ENCODE assay signal across 12 cellular contexts in genomic region chr1:160867651-160868050, GRCh38. TPM values are rescaled to one million over a fixed set of nuclear protein-coding genes. Genes with fewer than 3 reads are reported as not detected.
"Had no signal": no experiment of that assay in that cellular context is flagged by ENCODE, and none has a peak within 500 bp of the region (broad histone marks: within the 10 kb centered on the region; RNA-seq: fewer than 3 reads in every experiment).

No MANE protein-coding gene starts in this region.

RNA-seq across cellular contexts. Expression of gene CD244, which starts 5.0 kb away (rescaled TPM):
- total RNA-seq: activated CD4-positive, alpha-beta T cell treated with anti-CD3 and anti-CD28 coated beads, Interleukin-2, amount 10 ng/mL, durations not matched to agents 24 days and 14 days; ascending aorta; cardiac muscle cell; chondrocyte; LHCN-M2; PC-3; SJSA1 had no signal

RNA-seq across cellular contexts. Expression of gene ITLN1, which starts 17.3 kb away (rescaled TPM):
- total RNA-seq: activated CD4-positive, alpha-beta T cell treated with anti-CD3 and anti-CD28 coated beads, Interleukin-2, amount 10 ng/mL, durations not matched to agents 24 days and 14 days; activated CD8-positive, alpha-beta memory T cell treated with anti-CD3 and anti-CD28 coated beads for 36 hours; activated CD8-positive, alpha-beta T cell treated with anti-CD3 and anti-CD28 coated beads for 36 hours; activated naive CD8-positive, alpha-beta T cell treated with anti-CD3 and anti-CD28 coated beads, Interleukin-2, amount 10 ng/mL, durations not matched to agents 7 days and 5 days; activated T-helper 2 cell treated with anti-CD3 and anti-CD28 coated beads, Interferon-gamma antibody, Interleukin-2, Interleukin-4, amounts not matched to agents 10 μg/mL and 5 μg/mL and 100 μg/mL, durations not matched to agents 14 hours and 24 hours and 36 hours; cardiac muscle cell; chondrocyte; LHCN-M2; PC-3; SJSA1; T-helper 1 cell treated with Interleukin-12 subunit alpha and Interleukin-12 subunit beta and Interleukin-4 antibody, amounts not matched to agents 30 ng/mL and 1 ng/mL, for 36 hours had no signal
